Comparison of ENCODE assay signal across 10 cellular contexts in the genomic region with DNA sequence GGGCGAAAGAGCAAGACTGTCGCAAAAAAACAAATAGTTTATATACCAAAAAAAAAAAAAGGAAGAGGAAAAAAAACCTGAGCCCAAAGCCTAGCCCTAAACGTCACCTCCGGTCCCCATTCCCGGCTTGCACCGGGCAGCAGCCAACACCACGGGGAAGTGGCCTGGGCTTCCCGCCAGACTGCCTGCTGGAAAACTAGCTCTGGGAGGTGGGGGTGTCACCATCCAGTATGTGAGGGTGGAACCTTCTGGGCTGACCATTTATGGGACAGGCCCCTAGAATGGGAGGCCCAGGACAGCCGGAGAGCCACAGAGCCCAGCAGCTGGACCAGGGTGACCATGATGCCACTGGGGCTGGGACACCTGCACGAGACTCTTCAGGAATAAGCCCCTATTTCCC. TPM values are rescaled to one million over a fixed set of nuclear protein-coding genes. Genes with fewer than 3 reads are reported as not detected.
A peak's percentile ranks its signal among the peaks of the same experiment; 100 is the strongest.
DNase-seq lines count a peak whose midpoint lies in the region; ATAC-seq and TF ChIP-seq lines count a peak whose summit lies in the region.
"Had no signal": no experiment of that assay in that cellular context is flagged by ENCODE, and none has a peak within 500 bp of the region (broad histone marks: within the 10 kb centered on the region; RNA-seq: fewer than 3 reads in every experiment).

No MANE protein-coding gene starts in this region.

- H3K27ac ChIP-seq in brain microvascular endothelial cell, result no peak overlapping the region
- H3K27ac ChIP-seq in skeletal muscle tissue (ENCODE audit: low read depth, low read length), result peak overlapping the region; percentile 77
- no peak overlapping the region for H3K27ac ChIP-seq in SJCRH30

- ATAC-seq in GM21528 (IDR thresholded peaks at IDR 0.05; ENCODE audit: low FRiP score, unreplicated experiment), result no peak
- no peak for ATAC-seq in activated CD4-positive, CD25-positive, alpha-beta regulatory T cell treated with anti-CD3 and anti-CD28 coated beads, Interleukin-2, amount 50 U/mL, for 24 hours

- no peak overlapping the region for H3K4me3 ChIP-seq in brain microvascular endothelial cell (ENCODE audit: low read depth, low read length)
- H3K4me3 ChIP-seq in skeletal muscle tissue (ENCODE audit: low read length in 3 of 3), result no peak overlapping the region
- no peak overlapping the region for H3K4me3 ChIP-seq in SJCRH30

- in situ Hi-C loops in brain microvascular endothelial cell (cut with HindIII; ENCODE audit: low pct_ligation_motif_present, low sequenced_read_pairs), result no loop called here

- H3K27me3 ChIP-seq in brain microvascular endothelial cell (replicated peaks) (no peaks in the 10 kb centered on the region), skeletal muscle tissue (ENCODE audit: control insufficient read depth in 3 of 3, insufficient read depth in 3 of 3, low read length in 3 of 3) (no peaks in the 10 kb centered on the region), SJCRH30 (0 out of 2 replicates have a peak, but pooled peaks cover 7% of the 10 kb centered on the region)

- DNase-seq in EL, result peak; percentile 14
- DNase-seq in brain microvascular endothelial cell, result peak; percentile 38
- DNase-seq in hypothalamus (lab: John Stamatoyannopoulos, UW), result peak in 45 of 51 donors; percentile 15 to 88 (median 63)
- DNase-seq in NCI-H2081 treated with DMSO at 0.1 percent for 48 hours (lab: John Stamatoyannopoulos, UW), result no peak
- DNase-seq in SJCRH30, result no peak
- DNase-seq: activated T-cell treated with anti-CD3 and anti-CD28 coated beads, Interleukin-2, amount 50 U/mL, for 48 hours; CD8-positive, alpha-beta memory T cell had no signal

- H3K4me1 ChIP-seq in skeletal muscle tissue (ENCODE audit: control insufficient read depth in 3 of 3, insufficient read depth in 3 of 3, low read length in 3 of 3) (peaks cover 35 to 38% (median 37%) of the 10 kb centered on the region in 3 donors), SJCRH30 (peaks cover 15% of the 10 kb centered on the region)

- peak overlapping the region in 2 of 3 donors; percentile 6 to 57 for H3K9ac ChIP-seq in skeletal muscle tissue (ENCODE audit: low read depth in 1 of 3, low read length in 3 of 3)

- TF ChIP-seq CTCF in brain microvascular endothelial cell (IDR thresholded peaks at IDR 0.05; ENCODE audit: low read depth, low read length, missing control alignments), result no peak

- H3K36me3 ChIP-seq in brain microvascular endothelial cell (replicated peaks), result no peaks in the 10 kb centered on the region
- H3K36me3 ChIP-seq in skeletal muscle tissue (ENCODE audit: control insufficient read depth in 3 of 3, insufficient read depth in 3 of 3, low read length in 3 of 3), result no peaks in the 10 kb centered on the region
- no peaks in the 10 kb centered on the region for H3K36me3 ChIP-seq in SJCRH30

- H3K9me3 ChIP-seq in skeletal muscle tissue (ENCODE audit: control insufficient read depth in 3 of 3, low read length in 3 of 3), result no peaks in the 10 kb centered on the region
- no peaks in the 10 kb centered on the region for H3K9me3 ChIP-seq in SJCRH30 (replicated peaks)

RNA-seq across cellular contexts. Expression of gene IL12RB1, which starts 37.3 kb away (rescaled TPM):
- 0.52 TPM for total RNA-seq in skeletal muscle tissue
- total RNA-seq in SJCRH30 (2014; rRNA removed; shearing (Covaris generic)), result not detected in 2 replicates

RNA-seq across cellular contexts. Expression of gene ARRDC2, which starts 41.4 kb away (rescaled TPM):
- total RNA-seq in skeletal muscle tissue, result 5.7 TPM
- total RNA-seq in SJCRH30 (2014; rRNA removed; shearing (Covaris generic)), result 1.9 and 2.0 TPM in 2 replicates

RNA-seq across cellular contexts. Expression of gene MAST3, which starts 48.2 kb away (rescaled TPM):
- 3.7 TPM for total RNA-seq in skeletal muscle tissue
- 4.3 and 4.5 TPM in 2 replicates for total RNA-seq in SJCRH30 (2014; rRNA removed; shearing (Covaris generic))

Comparison
In these comparisons a context has a peak if more than half of its experiments do, and no peak if none do; other contexts are left out.
1. DNase-seq: peak in EL (single experiment), brain microvascular endothelial cell (single experiment) and hypothalamus (45 of 51); none in NCI-H2081 treated with DMSO at 0.1 percent for 48 hours (single experiment) and SJCRH30 (0 of 2).